Comparison of ENCODE assay signal across 9 cellular contexts in the genomic region with DNA sequence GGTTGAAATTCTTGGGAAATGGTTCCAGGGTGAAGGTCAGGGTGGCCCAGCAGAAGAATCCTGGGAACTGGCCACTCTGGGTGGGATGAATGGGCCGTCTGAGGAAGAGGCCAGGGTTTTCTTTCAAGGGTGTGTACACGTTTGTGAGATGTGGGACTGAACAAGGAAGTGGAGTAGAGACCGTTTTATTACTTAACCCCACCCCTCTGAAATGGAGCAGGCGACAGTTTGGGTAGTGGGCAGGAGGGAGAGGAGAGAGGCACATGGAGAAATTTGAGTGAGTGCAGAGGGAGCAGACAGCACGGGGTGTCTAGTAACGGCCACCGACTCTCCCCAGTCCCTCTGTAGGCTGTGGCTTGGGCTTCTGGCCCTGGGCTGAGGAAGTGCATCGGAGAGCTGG.
A peak's percentile ranks its signal among the peaks of the same experiment; 100 is the strongest.
DNase-seq lines count a peak whose midpoint lies in the region; ATAC-seq, FAIRE-seq and TF ChIP-seq lines count a peak whose summit lies in the region.
"Had no signal": no experiment of that assay in that cellular context is flagged by ENCODE, and none has a peak within 500 bp of the region (broad histone marks: within the 10 kb centered on the region; RNA-seq: fewer than 3 reads in every experiment).

No MANE protein-coding gene starts in this region.

- H2BK120ac ChIP-seq in neuronal stem cell (ENCODE audit: low read depth, low read length) = no peak overlapping the region

- H3K14ac ChIP-seq in neuronal stem cell (ENCODE audit: low read length) = no peak overlapping the region

- H2BK12ac ChIP-seq in neuronal stem cell (ENCODE audit: low read length) = peak overlapping the region; percentile 2

- no peaks in the 10 kb centered on the region for H3K9me3 Mint-ChIP-seq in activated T-helper 17 cell treated with anti-CD3 and anti-CD28 coated beads, Interleukin-2, amount 50 U/mL, for 72 hours
- H3K9me3 Mint-ChIP-seq in CD4-positive, alpha-beta T cell = no peaks in the 10 kb centered on the region

- H3K79me1 ChIP-seq in neuronal stem cell (ENCODE audit: low read depth, low read length) = no peaks in the 10 kb centered on the region

- ATAC-seq in K562 = 0 out of 3 replicates have a peak, but pooled peaks have one; percentile 17
- ATAC-seq in left colon = peak; percentile 85
- no peak for ATAC-seq in activated T-helper 17 cell treated with anti-CD3 and anti-CD28 coated beads, Interleukin-2, amount 50 U/mL, for 72 hours (replicated peaks)
- no peak for ATAC-seq in CD4-positive, alpha-beta T cell (ENCODE audit: poor library complexity)
- ATAC-seq: A549, HCT116 had no signal

- H2AK5ac ChIP-seq in neuronal stem cell (ENCODE audit: low read depth, low read length) = peak overlapping the region; percentile 77

- no peak for TF ChIP-seq EP300 in K562 (IDR thresholded peaks at IDR 0.05; ENCODE audit: low read length)

- H3K9me3 ChIP-seq in K562 (replicated peaks; ENCODE audit: control insufficient read depth, insufficient read depth, low read depth, low read length) (no peaks in the 10 kb centered on the region), neuronal stem cell (replicated peaks in 1 of 2; ENCODE audit: control insufficient read depth in 2 of 2, insufficient read depth in 1 of 2, low read depth in 1 of 2, low read length in 2 of 2) (no peaks in the 10 kb centered on the region)
- H3K9me3 ChIP-seq in CD4-positive, alpha-beta T cell (ENCODE audit: control insufficient read depth, low read length) = no peaks in the 10 kb centered on the region
- H3K9me3 ChIP-seq: A549 had no signal

- TF ChIP-seq CTCF in K562 (IDR thresholded peaks at IDR 0.05 in 2 of 3, conservative IDR thresholded peaks at IDR 0.05 in 1 of 3; ENCODE audit: insufficient read depth in 2 of 3, low read depth in 1 of 3, low read length in 3 of 3) = no peak
- no peak for TF ChIP-seq CTCF in CD4-positive, alpha-beta T cell (IDR thresholded peaks at IDR 0.05)

- H2BK15ac ChIP-seq in neuronal stem cell (ENCODE audit: low read length) = peak overlapping the region; percentile 79

- no peak for TF ChIP-seq RAD21 in K562 (CRISPR knock-in tag; conservative IDR thresholded peaks at IDR 0.05 in 1 of 2, IDR thresholded peaks at IDR 0.05 in 1 of 2)

- peaks cover 32% of the 10 kb centered on the region for H4K20me1 ChIP-seq in K562 (replicated peaks; ENCODE audit: control insufficient read depth, insufficient read depth, low read length)

- H4K91ac ChIP-seq in neuronal stem cell (ENCODE audit: low read depth, low read length, poor library complexity) = peak overlapping the region; percentile 14

- H3K4me3 ChIP-seq in K562 (no peak overlapping the region), neuronal stem cell (ENCODE audit: low read length in 2 of 2) (no peak overlapping the region)
- H3K4me3 ChIP-seq: A549 had no signal

- intact Hi-C loops in K562 (cut with micrococcal nuclease) = no loop called here
- intact Hi-C loops in left colon (cut with DNase I, micrococcal nuclease) = no loop called here
- intact Hi-C loops in CD4-positive, alpha-beta T cell (cut with DNase I, micrococcal nuclease) = no loop called here

- POLR2A ChIA-PET in K562 (lab: Yijun Ruan, JAX) = interaction anchor here (0.6 to 1.2 kb wide), 2 partner anchors 9 to 12 kb away, joined by 3 to 4 read pairs; no protein-coding TSS in a partner anchor
- POLR2A ChIA-PET in CD4-positive, alpha-beta T cell (lab: Charles Lee) = no interaction called here

- in situ Hi-C loops in K562 (cut with MboI) = no loop called here

- H3K23ac ChIP-seq in neuronal stem cell (ENCODE audit: low read depth, low read length, poor library complexity) = no peak overlapping the region

- no peak overlapping the region for H3K4me3 Mint-ChIP-seq in activated T-helper 17 cell treated with anti-CD3 and anti-CD28 coated beads, Interleukin-2, amount 50 U/mL, for 72 hours
- H3K4me3 Mint-ChIP-seq in CD4-positive, alpha-beta T cell = no peak overlapping the region

- CTCF ChIA-PET in K562 (lab: Yijun Ruan, JAX; ENCODE audit: low intra/inter-chr PET ratio) = no interaction called here
- CTCF ChIA-PET in CD4-positive, alpha-beta T cell (lab: Charles Lee) = no interaction called here

- BruUV-seq in K562 (replicated peaks; lab: Mats Ljungman, UMichigan) = no TSS peak

- H3K27ac ChIP-seq in K562 (ENCODE audit: extremely low read depth, low read depth, low read length) (no peak overlapping the region), neuronal stem cell (replicated peaks; ENCODE audit: low read length) (no peak overlapping the region)
- no peak overlapping the region for H3K27ac ChIP-seq in CD4-positive, alpha-beta T cell (ENCODE audit: low read depth, low read length)
- H3K27ac ChIP-seq: A549 had no signal

- H3K4me2 ChIP-seq in K562 (ENCODE audit: insufficient read depth, low read length) (no peak overlapping the region), neuronal stem cell (ENCODE audit: insufficient read depth, low read length, poor library complexity, severe bottlenecking) (no peak overlapping the region)
- H3K4me2 ChIP-seq: A549 had no signal

- no peak for TF ChIP-seq POLR2A in K562 (conservative IDR thresholded peaks at IDR 0.05)

- H4K8ac ChIP-seq in neuronal stem cell (ENCODE audit: low read depth, low read length) = no peak overlapping the region

- H3K36me3 ChIP-seq in K562 (ENCODE audit: control insufficient read depth, insufficient read depth, low read length) (no peaks in the 10 kb centered on the region), neuronal stem cell (replicated peaks in 1 of 2; ENCODE audit: control insufficient read depth in 2 of 2, insufficient read depth in 2 of 2, low read length in 2 of 2) (no peaks in the 10 kb centered on the region)

- no peaks in the 10 kb centered on the region for H3K4me1 Mint-ChIP-seq in activated T-helper 17 cell treated with anti-CD3 and anti-CD28 coated beads, Interleukin-2, amount 50 U/mL, for 72 hours
- H3K4me1 Mint-ChIP-seq in CD4-positive, alpha-beta T cell (ENCODE audit: low read depth) = no peaks in the 10 kb centered on the region

- peak overlapping the region; percentile 68 for H3K18ac ChIP-seq in neuronal stem cell (ENCODE audit: low read length)

- H3K9me1 ChIP-seq in K562 (ENCODE audit: control insufficient read depth, insufficient read depth, low read length) = peaks cover 5% of the 10 kb centered on the region

- H2AFZ ChIP-seq in K562 (ENCODE audit: low read depth, low read length) (no peak overlapping the region), neuronal stem cell (ENCODE audit: low read length) (no peak overlapping the region)

- H3K9ac ChIP-seq in K562 (ENCODE audit: insufficient read depth in 1 of 2, low read depth in 2 of 2, low read length in 2 of 2) (no peak overlapping the region), neuronal stem cell (ENCODE audit: low read depth, low read length, poor library complexity) (no peak overlapping the region)

- peaks cover 0 to 3% of the 10 kb centered on the region in 2 experiments; a peak in 1 of 5 replicates for H3K4me1 ChIP-seq in K562 (replicated peaks in 1 of 2; ENCODE audit: control insufficient read depth in 2 of 2, insufficient read depth in 2 of 2, low read length in 2 of 2)
- H3K4me1 ChIP-seq in neuronal stem cell (ENCODE audit: control insufficient read depth in 2 of 2, insufficient read depth in 1 of 2, low read depth in 1 of 2, low read length in 2 of 2) = peaks cover 10 to 14% of the 10 kb centered on the region in 2 donors
- H3K4me1 ChIP-seq: A549 had no signal

- no peak for FAIRE-seq in K562 (lab: Jason Lieb, UNC)
- FAIRE-seq: A549 had no signal

- no peak overlapping the region for H3K4ac ChIP-seq in neuronal stem cell (ENCODE audit: low read length)

- H3K27ac Mint-ChIP-seq in activated T-helper 17 cell treated with anti-CD3 and anti-CD28 coated beads, Interleukin-2, amount 50 U/mL, for 72 hours = no peak overlapping the region
- H3K27ac Mint-ChIP-seq in CD4-positive, alpha-beta T cell = no peak overlapping the region

- peak overlapping the region; percentile 55 for H2BK5ac ChIP-seq in neuronal stem cell (ENCODE audit: low read length)

- WGBS in K562 (ENCODE audit: insufficient coverage, low coverage, missing lambda C conversion rate) = 2% methylated on average over 8 of the region's 8 CpGs
- no CpG with 5 or more reads among the region's 8 CpGs for WGBS in neuronal stem cell (ENCODE audit: extremely low coverage in 2 of 2, insufficient read length in 2 of 2, insufficient replicate concordance in 1 of 2), 2 donors

- no peaks in the 10 kb centered on the region for H3K36me3 Mint-ChIP-seq in activated T-helper 17 cell treated with anti-CD3 and anti-CD28 coated beads, Interleukin-2, amount 50 U/mL, for 72 hours (ENCODE audit: low read depth)
- H3K36me3 Mint-ChIP-seq in CD4-positive, alpha-beta T cell (ENCODE audit: low read depth) = no peaks in the 10 kb centered on the region

- no peaks in the 10 kb centered on the region for H3K79me2 ChIP-seq in K562 (ENCODE audit: control insufficient read depth, insufficient read depth, low read length)

- H3K27me3 Mint-ChIP-seq in activated T-helper 17 cell treated with anti-CD3 and anti-CD28 coated beads, Interleukin-2, amount 50 U/mL, for 72 hours = no peaks in the 10 kb centered on the region
- H3K27me3 Mint-ChIP-seq in CD4-positive, alpha-beta T cell = no peaks in the 10 kb centered on the region

- H3K27me3 ChIP-seq in K562 (ENCODE audit: control insufficient read depth in 2 of 2, insufficient read depth in 2 of 2, low read length in 2 of 2) (peaks cover 2 to 67% of the 10 kb centered on the region in 2 experiments; a peak in 4 of 5 replicates), neuronal stem cell (ENCODE audit: control insufficient read depth in 3 of 3, insufficient read depth in 3 of 3, low read depth in 1 of 3, low read length in 3 of 3) (peaks cover 0 to 18% (median 0%) of the 10 kb centered on the region in 3 experiments)
- no peaks in the 10 kb centered on the region for H3K27me3 ChIP-seq in CD4-positive, alpha-beta T cell (ENCODE audit: control insufficient read depth, insufficient read depth, low read length)

- DNase-seq in K562 (ENCODE audit: extremely low read depth in 1 of 4, low spot score in 3 of 4) (no peak), left colon (no peak), neuronal stem cell (ENCODE audit: low spot score) (no peak), NCI-H2081 treated with DMSO at 0.1 percent for 48 hours (lab: John Stamatoyannopoulos, UW) (no peak), AML-193 (lab: John Stamatoyannopoulos, UW) (no peak)
- no peak for DNase-seq in CD4-positive, alpha-beta T cell

TF ChIP-seq in K562, 482 proteins besides CTCF, POLR2A, EP300 and RAD21 (continues in another document):
- no peak for TF ChIP-seq MNT (conservative IDR thresholded peaks at IDR 0.05)

Comparison
In these comparisons a context has a peak if more than half of its experiments do, and no peak if none do; other contexts are left out.
1. ATAC-seq: peak in K562 (single experiment) and left colon (single experiment); none in activated T-helper 17 cell treated with anti-CD3 and anti-CD28 coated beads, Interleukin-2, amount 50 U/mL, for 72 hours (single experiment) and CD4-positive, alpha-beta T cell (single experiment).